28 cellular contexts compared by ENCODE assay signal in genomic region chr21:41579692-41580091, GRCh38.
A peak's percentile ranks its signal among the peaks of the same experiment; 100 is the strongest.
DNase-seq lines count a peak whose midpoint lies in the region; ATAC-seq, FAIRE-seq and TF ChIP-seq lines count a peak whose summit lies in the region.
"Had no signal": no experiment of that assay in that cellular context is flagged by ENCODE, and none has a peak within 500 bp of the region (broad histone marks: within the 10 kb centered on the region; RNA-seq: fewer than 3 reads in every experiment).

No MANE protein-coding gene starts in this region.

- H3K27ac Mint-ChIP-seq in activated CD4-positive, alpha-beta memory T cell treated with anti-CD3 and anti-CD28 coated beads, Interleukin-2, amount 10 ng/mL, durations not matched to agents 7 days and 5 days: no peak overlapping the region
- H3K27ac Mint-ChIP-seq: CD4-positive, CD25-positive, alpha-beta regulatory T cell; H9 had no signal

- H3K4me3 ChIP-seq in RWPE2 (ENCODE audit: severe bottlenecking): no peak overlapping the region
- no peak overlapping the region for H3K4me3 ChIP-seq in prostate gland
- H3K4me3 ChIP-seq: GM23248, K562, SJCRH30 had no signal

- intact Hi-C loops in prostate gland (cut with DNase I): no loop called here

- TF ChIP-seq CTCF in C4-2B (conservative IDR thresholded peaks at IDR 0.05) (no peak), RWPE2 (IDR thresholded peaks at IDR 0.05; ENCODE audit: poor library complexity, severe bottlenecking) (no peak), prostate gland (IDR thresholded peaks at IDR 0.05) (no peak)

- CTCF ChIA-PET in activated CD4-positive, alpha-beta memory T cell treated with anti-CD3 and anti-CD28 coated beads, Interleukin-2, amount 10 ng/mL, durations not matched to agents 7 days and 5 days (lab: Charles Lee): interaction anchor here (0.7 kb wide), 1 partner anchor 538 kb away, joined by 4 read pairs; no protein-coding TSS in a partner anchor

- H3K36me3 Mint-ChIP-seq in activated CD4-positive, alpha-beta memory T cell treated with anti-CD3 and anti-CD28 coated beads, Interleukin-2, amount 10 ng/mL, durations not matched to agents 7 days and 5 days (ENCODE audit: low read depth): peaks cover 3% of the 10 kb centered on the region
- H3K36me3 Mint-ChIP-seq: CD4-positive, CD25-positive, alpha-beta regulatory T cell had no signal

- H3K27me3 Mint-ChIP-seq in activated CD4-positive, alpha-beta memory T cell treated with anti-CD3 and anti-CD28 coated beads, Interleukin-2, amount 10 ng/mL, durations not matched to agents 7 days and 5 days: peaks cover 9% of the 10 kb centered on the region

- POLR2A ChIA-PET in activated CD4-positive, alpha-beta memory T cell treated with anti-CD3 and anti-CD28 coated beads, Interleukin-2, amount 10 ng/mL, durations not matched to agents 7 days and 5 days (lab: Charles Lee): interaction anchor here (0.6 kb wide), 1 partner anchor 645 kb away, joined by 3 read pairs; no protein-coding TSS in a partner anchor

- H3K4me3 Mint-ChIP-seq in activated CD4-positive, alpha-beta memory T cell treated with anti-CD3 and anti-CD28 coated beads, Interleukin-2, amount 10 ng/mL, durations not matched to agents 7 days and 5 days: no peak overlapping the region
- H3K4me3 Mint-ChIP-seq: CD4-positive, CD25-positive, alpha-beta regulatory T cell; H9 had no signal

- H3K9me3 Mint-ChIP-seq in activated CD4-positive, alpha-beta memory T cell treated with anti-CD3 and anti-CD28 coated beads, Interleukin-2, amount 10 ng/mL, durations not matched to agents 7 days and 5 days: peaks cover 7% of the 10 kb centered on the region

- no peak for FAIRE-seq in urothelium cell line (lab: Jason Lieb, UNC)
- FAIRE-seq: A204.1, GM12891, HepG2, K562 had no signal

- 73% methylated on average over 4 of the region's 4 CpGs for WGBS in prostate gland

- H3K27me3 ChIP-seq in RWPE2 (ENCODE audit: insufficient read depth, poor library complexity, severe bottlenecking): no peaks in the 10 kb centered on the region
- H3K27me3 ChIP-seq in prostate gland (replicated peaks; ENCODE audit: insufficient read depth): no peaks in the 10 kb centered on the region
- H3K27me3 ChIP-seq: SJCRH30 had no signal

- H3K36me3 ChIP-seq in RWPE2 (ENCODE audit: low read depth) (no peaks in the 10 kb centered on the region), prostate gland (no peaks in the 10 kb centered on the region)
- H3K36me3 ChIP-seq: SJCRH30 had no signal

- ATAC-seq in RWPE2 (ENCODE audit: low read depth): no peak
- ATAC-seq: HepG2, K562, Panc1 had no signal

- no peak for TF ChIP-seq POLR2A in prostate gland (IDR thresholded peaks at IDR 0.05)

- peaks cover 11% of the 10 kb centered on the region for H3K9me3 ChIP-seq in RWPE2 (ENCODE audit: severe bottlenecking)
- no peaks in the 10 kb centered on the region for H3K9me3 ChIP-seq in prostate gland

- DNase-seq in RWPE2 (ENCODE audit: low spot score) (no peak), epithelial cell of prostate (ENCODE audit: low read depth, low spot score) (no peak), prostate gland (ENCODE audit: low spot score) (no peak), NCI-H82 (lab: John Stamatoyannopoulos, UW) (no peak), urothelium cell line (ENCODE audit: low spot score) (no peak), NCI-H1417 treated with DMSO at 0.1 percent for 48 hours (lab: John Stamatoyannopoulos, UW) (no peak)
- DNase-seq in activated CD4-positive, alpha-beta memory T cell treated with anti-CD3 and anti-CD28 coated beads, Interleukin-2, amount 10 ng/mL, durations not matched to agents 7 days and 5 days: no peak
- DNase-seq: CD4-positive, CD25-positive, alpha-beta regulatory T cell; COR-L47; DMS 273 treated with DMSO at 0.1 percent for 48 hours; DND-41; GM23248; H9; MM.1S; NCI-H1048; NCI-H146; NCI-H2029; NCI-H226; NCI-H510A treated with DMSO at 0.1 percent for 48 hours; NCI-H748 treated with DMSO at 0.1 percent for 48 hours; NK-92 treated with Interleukin-12 subunit alpha and Interleukin-12 subunit beta, amount 100 ng/mL, for 24 hours; SJCRH30 had no signal

- H3K4me1 ChIP-seq in RWPE2 (ENCODE audit: insufficient read depth, poor library complexity, severe bottlenecking) (peaks cover 40% of the 10 kb centered on the region), prostate gland (replicated peaks) (peaks cover 15% of the 10 kb centered on the region)
- H3K4me1 ChIP-seq: SJCRH30 had no signal

- no peaks in the 10 kb centered on the region for H3K4me1 Mint-ChIP-seq in activated CD4-positive, alpha-beta memory T cell treated with anti-CD3 and anti-CD28 coated beads, Interleukin-2, amount 10 ng/mL, durations not matched to agents 7 days and 5 days
- H3K4me1 Mint-ChIP-seq: CD4-positive, CD25-positive, alpha-beta regulatory T cell had no signal

- H3K27ac ChIP-seq in C4-2B (peak overlapping the region; percentile 83), RWPE2 (ENCODE audit: poor library complexity, severe bottlenecking) (peak overlapping the region; percentile 90), epithelial cell of prostate (peak overlapping the region; percentile 93), prostate gland (peak overlapping the region; percentile 49 to 81)
- H3K27ac ChIP-seq: GM23248, SJCRH30 had no signal
